Comparison of ENCODE assay signal across 18 cellular contexts in the genomic region with DNA sequence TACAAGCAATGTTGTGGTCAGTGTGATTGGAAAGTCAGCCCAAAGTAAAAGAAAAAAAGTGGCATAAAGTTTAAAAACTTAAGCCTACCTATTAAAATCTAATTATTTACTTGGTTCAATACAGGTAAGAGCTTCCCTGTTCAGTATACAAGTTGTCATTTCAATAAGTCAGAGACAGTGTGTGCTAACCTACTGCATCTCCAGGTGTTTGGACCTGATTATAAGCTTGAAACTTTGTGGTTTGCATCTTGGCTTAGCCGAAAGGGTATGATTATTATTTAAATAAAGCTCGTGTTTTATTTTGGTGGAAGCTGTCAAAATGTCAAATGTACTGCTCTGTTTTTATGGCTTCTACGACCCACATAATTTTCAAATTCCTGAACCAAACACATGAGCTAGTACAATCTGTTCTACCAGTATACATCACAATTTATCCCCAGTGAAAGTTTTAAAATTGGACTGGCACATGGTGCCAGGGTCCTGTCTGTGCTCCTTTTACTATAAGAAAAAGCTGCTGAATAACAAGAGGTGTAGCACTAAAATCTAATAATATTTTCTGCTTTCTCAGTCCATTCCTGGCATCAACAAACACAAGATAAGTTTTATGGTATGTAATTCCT.
"Had no signal": no experiment of that assay in that cellular context is flagged by ENCODE, and none has a peak within 500 bp of the region (broad histone marks: within the 10 kb centered on the region; RNA-seq: fewer than 3 reads in every experiment).

No MANE protein-coding gene starts in this region.

- H3K79me2 ChIP-seq: hepatocyte had no signal

- H3K36me3 ChIP-seq: left ventricle myocardium inferior, neutrophil, right atrium auricular region, suprapubic skin had no signal

- H3K4me1 Mint-ChIP-seq: activated naive CD4-positive, alpha-beta T cell treated with anti-CD3 and anti-CD28 coated beads, Interleukin-2, amount 10 ng/mL, durations not matched to agents 7 days and 5 days; central memory CD8-positive, alpha-beta T cell; natural killer cell had no signal

- ATAC-seq: natural killer cell; stimulated activated naive CD8-positive, alpha-beta T cell treated with anti-CD3 and anti-CD28 coated beads, Interleukin-15, Interleukin-2, amounts not matched to agents 100 U/mL and 50 U/mL, for 24 hours had no signal

- H2AFZ ChIP-seq: hepatocyte had no signal

- H3K27ac Mint-ChIP-seq: activated naive CD4-positive, alpha-beta T cell treated with anti-CD3 and anti-CD28 coated beads, Interleukin-2, amount 10 ng/mL, durations not matched to agents 7 days and 5 days; natural killer cell; type B pancreatic cell had no signal

- H3K9me3 ChIP-seq: left ventricle myocardium inferior, neutrophil, right atrium auricular region, suprapubic skin had no signal

- H3K4me1 ChIP-seq: left ventricle myocardium inferior, right atrium auricular region, suprapubic skin had no signal

- H3K27me3 ChIP-seq: hepatocyte, neutrophil, right atrium auricular region, suprapubic skin had no signal

- H3K9me3 Mint-ChIP-seq: type B pancreatic cell had no signal

- H3K27ac ChIP-seq: coronary artery, hepatocyte, left ventricle myocardium inferior, neutrophil, right atrium auricular region, suprapubic skin had no signal

- H3K4me3 ChIP-seq: coronary artery, hepatocyte, left ventricle myocardium inferior, right atrium auricular region, suprapubic skin had no signal

- DNase-seq: activated CD4-positive, alpha-beta T cell treated with anti-CD3 and anti-CD28 coated beads for 1 hour; activated CD4-positive, alpha-beta T cell treated with anti-CD3 and anti-CD28 coated beads, Interleukin-2, amount 50 U/mL, for 48 hours; activated naive CD4-positive, alpha-beta T cell treated with anti-CD3 and anti-CD28 coated beads, Interleukin-2, amount 10 ng/mL, durations not matched to agents 7 days and 5 days; effector CD4-positive, alpha-beta T cell; islet precursor cell; left ventricle myocardium inferior; natural killer cell; small intestine; stimulated activated CD4-positive, alpha-beta T cell treated with anti-CD3 and anti-CD28 coated beads, Interleukin-4, amount 100 ng/mL, for 4 hours; stimulated activated CD8-positive, alpha-beta memory T cell treated with anti-CD3 and anti-CD28 coated beads, Interleukin-4, amount 100 ng/mL, for 48 hours; stimulated activated naive CD8-positive, alpha-beta T cell treated with anti-CD3 and anti-CD28 coated beads, Interleukin-15, Interleukin-2, amounts not matched to agents 100 U/mL and 50 U/mL, for 24 hours had no signal

- H3K27me3 Mint-ChIP-seq: activated naive CD4-positive, alpha-beta T cell treated with anti-CD3 and anti-CD28 coated beads, Interleukin-2, amount 10 ng/mL, durations not matched to agents 7 days and 5 days; central memory CD8-positive, alpha-beta T cell; type B pancreatic cell had no signal

- H3K4me3 Mint-ChIP-seq: activated naive CD4-positive, alpha-beta T cell treated with anti-CD3 and anti-CD28 coated beads, Interleukin-2, amount 10 ng/mL, durations not matched to agents 7 days and 5 days; central memory CD8-positive, alpha-beta T cell; natural killer cell; type B pancreatic cell had no signal

- H3K4me2 ChIP-seq: hepatocyte had no signal
